Comparison of ENCODE assay signal across 15 cellular contexts in the genomic region with DNA sequence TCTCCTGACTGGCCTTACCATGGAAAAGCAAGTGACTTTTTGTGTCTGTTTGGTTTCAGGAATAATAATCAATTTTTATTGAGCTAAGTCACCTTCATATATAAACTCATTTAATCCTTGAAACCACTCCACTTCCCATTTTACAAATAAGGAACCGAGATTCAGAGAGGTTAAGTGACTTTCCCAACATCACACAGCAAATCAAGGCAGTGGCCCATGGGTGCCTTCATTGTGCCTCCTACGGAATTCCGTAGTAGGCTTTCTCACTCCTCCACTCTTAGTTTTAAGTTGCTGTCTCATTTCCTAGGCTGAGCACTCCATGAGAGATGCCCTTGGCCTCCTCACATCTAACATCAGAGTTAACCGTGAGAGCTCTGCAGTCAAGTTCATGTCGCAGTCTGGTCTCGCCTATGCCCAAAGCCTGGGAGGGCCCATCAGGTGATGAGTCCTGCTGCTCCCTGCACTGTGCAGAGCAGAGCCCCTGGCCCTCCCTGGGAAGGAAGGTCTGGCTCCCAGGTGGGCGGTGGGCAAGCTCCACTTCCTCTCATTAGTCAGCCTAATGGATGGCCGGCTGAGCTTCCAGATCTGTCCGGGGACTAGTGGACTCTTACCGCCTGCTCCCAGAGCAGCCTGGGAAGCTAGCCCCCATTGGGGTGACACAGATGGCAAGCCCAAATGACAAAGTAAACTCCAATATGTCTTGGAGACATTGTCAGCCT.
DNase-seq lines count a peak whose midpoint lies in the region; ATAC-seq and TF ChIP-seq lines count a peak whose summit lies in the region.
"Had no signal": no experiment of that assay in that cellular context is flagged by ENCODE, and none has a peak within 500 bp of the region (broad histone marks: within the 10 kb centered on the region; RNA-seq: fewer than 3 reads in every experiment).

No MANE protein-coding gene starts in this region.

- H3K4me1 ChIP-seq in HEK293 (ENCODE audit: control insufficient read depth, insufficient read depth, low read length): no peaks in the 10 kb centered on the region
- peaks cover 0 to 31% (median 9%) of the 10 kb centered on the region in 6 donors for H3K4me1 ChIP-seq in spleen

- H3K36me3 Mint-ChIP-seq in brain: peaks cover 29% of the 10 kb centered on the region
- no peaks in the 10 kb centered on the region for H3K36me3 Mint-ChIP-seq in immature natural killer cell

- H3K9me3 Mint-ChIP-seq in brain (peaks cover 0 to 5% (median 0%) of the 10 kb centered on the region in 5 experiments), immature natural killer cell (no peaks in the 10 kb centered on the region)

- no peak for TF ChIP-seq CTCF in HEK293 (tag by site-specific recombination; IDR thresholded peaks at IDR 0.05)
- TF ChIP-seq CTCF in brain (conservative IDR thresholded peaks at IDR 0.05): no peak
- TF ChIP-seq CTCF in spleen (IDR thresholded peaks at IDR 0.05 in 8 of 11, conservative IDR thresholded peaks at IDR 0.05 in 3 of 11): no peak

- intact Hi-C loops in spleen (cut with DNase I; ENCODE audit: low total_unique reads): no loop called here

- DNase-seq in left lobe of liver (ENCODE audit: low spot score) (peak; percentile 37), spleen (peak; percentile 51), immature natural killer cell (no peak), NCI-H345 (lab: John Stamatoyannopoulos, UW) (no peak)
- DNase-seq: AML-193, NCI-H510A, NCI-H748 treated with DMSO at 0.1 percent for 48 hours, PC-3, SHP77 treated with DMSO at 0.1 percent for 48 hours, SK-N-SH had no signal

- H3K27me3 Mint-ChIP-seq in brain (peaks cover 12% of the 10 kb centered on the region), immature natural killer cell (ENCODE audit: low read depth in 3 of 3) (peaks cover 0 to 2% (median 1%) of the 10 kb centered on the region in 3 donors)

- no peak overlapping the region for H3K4me3 ChIP-seq in HEK293 (ENCODE audit: low read depth, low read length)
- no peak overlapping the region for H3K4me3 ChIP-seq in spleen
- H3K4me3 ChIP-seq: HAP-1 had no signal

- WGBS in spleen, 5 donors: 83 to 90% (median 86%) methylated on average over 10 of the region's 10 CpGs

- H3K9me3 ChIP-seq in HEK293 (ENCODE audit: control insufficient read depth, insufficient read depth, low read depth, low read length): no peaks in the 10 kb centered on the region
- no peaks in the 10 kb centered on the region for H3K9me3 ChIP-seq in spleen
- H3K9me3 ChIP-seq: HAP-1, SK-N-SH had no signal

- H3K27me3 ChIP-seq in spleen (replicated peaks in 1 of 7): no peaks in the 10 kb centered on the region

- H3K4me3 Mint-ChIP-seq in brain (no peak overlapping the region), immature natural killer cell (no peak overlapping the region)

- no peak for ATAC-seq in left lobe of liver
- no peak for ATAC-seq in HG03521 (IDR thresholded peaks at IDR 0.05; ENCODE audit: unreplicated experiment)
- ATAC-seq: PC-3 had no signal

- POLR2A ChIA-PET in HEK293 (lab: Yijun Ruan, JAX): no interaction called here

- no peak overlapping the region for H3K27ac ChIP-seq in HEK293 (ENCODE audit: extremely low read depth, low read depth, low read length)
- H3K27ac ChIP-seq in spleen: no peak overlapping the region
- H3K27ac ChIP-seq: C4-2B had no signal

- H3K4me1 Mint-ChIP-seq in brain: peaks cover 67% of the 10 kb centered on the region
- H3K4me1 Mint-ChIP-seq in immature natural killer cell: peaks cover 30 to 34% of the 10 kb centered on the region in 2 donors

- peaks cover 0 to 8% of the 10 kb centered on the region in 2 experiments; a peak in 1 of 3 replicates for H3K36me3 ChIP-seq in HEK293 (ENCODE audit: control insufficient read depth in 2 of 2, insufficient read depth in 1 of 2, low read length in 2 of 2)
- peaks cover 0 to 50% (median 0%) of the 10 kb centered on the region in 6 donors for H3K36me3 ChIP-seq in spleen
- H3K36me3 ChIP-seq: HAP-1 had no signal

- no peak for TF ChIP-seq POLR2A in spleen (IDR thresholded peaks at IDR 0.05)

- CTCF ChIA-PET in HEK293 (lab: Yijun Ruan, JAX): interaction anchor here (1.6 kb wide), 1 partner anchor 41 kb away, joined by 5 read pairs; no protein-coding TSS in a partner anchor

- peak overlapping the region in 3 of 5 experiments; percentile 24 to 97 (median 67) for H3K27ac Mint-ChIP-seq in brain
- no peak overlapping the region for H3K27ac Mint-ChIP-seq in immature natural killer cell

TF ChIP-seq in HEK293, 187 proteins besides CTCF, POLR2A, EP300 and RAD21:
- TF ChIP-seq ZBTB26 (tag by site-specific recombination; optimal IDR thresholded peaks at IDR 0.05) (no peak), ZNF768 (tag by site-specific recombination; IDR thresholded peaks at IDR 0.05) (peak; percentile 26; the same call in 1 of the 2 replicates)

Comparison
In these comparisons a context has a peak if more than half of its experiments do, and no peak if none do; other contexts are left out.
1. H3K27ac Mint-ChIP-seq: peak in brain (3 of 5); none in immature natural killer cell (0 of 6).
2. DNase-seq: peak in left lobe of liver (single experiment) and spleen (single experiment); none in immature natural killer cell (0 of 3) and NCI-H345 (single experiment).